Comparison of ENCODE assay signal across 9 cellular contexts in the genomic region with DNA sequence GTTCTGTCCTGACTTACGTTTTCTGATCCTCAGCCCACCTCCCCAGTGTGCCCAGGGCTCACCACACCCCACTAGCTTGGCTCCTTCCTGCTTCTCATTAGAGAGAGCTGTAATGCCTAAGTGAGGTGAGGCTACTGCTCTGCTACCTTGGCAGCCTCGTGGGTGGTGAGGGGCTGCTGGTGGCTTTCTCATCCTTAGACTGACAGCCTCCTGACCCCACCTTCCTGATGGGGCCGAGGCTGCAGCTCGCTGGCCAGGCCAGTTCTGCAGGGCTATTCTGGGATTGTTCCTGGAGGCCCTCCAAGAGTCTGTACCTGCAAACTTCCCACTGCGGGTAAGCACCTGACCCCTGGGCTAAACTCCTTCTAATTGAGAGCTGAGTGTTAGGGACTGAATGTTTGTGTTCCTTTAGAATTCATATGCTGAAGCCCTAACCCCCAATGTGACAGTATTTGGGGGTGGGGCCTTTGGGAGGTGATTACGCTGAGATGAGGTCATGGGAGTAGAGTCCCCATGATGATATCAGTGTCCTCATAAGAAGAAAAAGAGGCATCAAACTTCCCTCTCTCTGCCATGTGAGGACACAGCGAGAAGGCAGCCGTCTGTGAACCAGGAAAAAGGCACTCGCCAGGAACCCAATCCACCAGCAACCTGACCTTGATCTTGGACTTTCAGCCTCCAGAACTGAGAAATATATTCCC. TPM values are rescaled to one million over a fixed set of nuclear protein-coding genes. Genes with fewer than 3 reads are reported as not detected.
DNase-seq lines count a peak whose midpoint lies in the region; ATAC-seq, FAIRE-seq and TF ChIP-seq lines count a peak whose summit lies in the region.
"Had no signal": no experiment of that assay in that cellular context is flagged by ENCODE, and none has a peak within 500 bp of the region (broad histone marks: within the 10 kb centered on the region; RNA-seq: fewer than 3 reads in every experiment).

No MANE protein-coding gene starts in this region.

- no peak overlapping the region for H2BK5ac ChIP-seq in H1 (ENCODE audit: low read depth, low read length)

- H2BK20ac ChIP-seq in H1 (ENCODE audit: low read length) = no peak overlapping the region

- H3K56ac ChIP-seq in H1 (replicated peaks; ENCODE audit: insufficient read length, low read depth, low read length) = no peak overlapping the region

- CTCF ChIA-PET in H1 (lab: Charles Lee; ENCODE audit: partially characterized antibody) = interaction anchor here (0.6 to 7.4 kb wide), 11 partner anchors 8 to 537 kb away, joined by 3 to 56 read pairs (median 4); no protein-coding TSS in a partner anchor

- no peak overlapping the region for H2AK5ac ChIP-seq in H1 (ENCODE audit: low read depth, low read length)

- H3K9me3 Mint-ChIP-seq in activated T-cell treated with anti-CD3 and anti-CD28 coated beads, Interleukin-2, amount 50 U/mL, for 4 hours = no peaks in the 10 kb centered on the region

- H3K27me3 Mint-ChIP-seq in activated T-cell treated with anti-CD3 and anti-CD28 coated beads, Interleukin-2, amount 50 U/mL, for 4 hours (ENCODE audit: low read depth) = peaks cover 7% of the 10 kb centered on the region

- H3K4me1 ChIP-seq in H1 (replicated peaks in 1 of 4; ENCODE audit: control insufficient read depth in 3 of 4, insufficient read depth in 4 of 4, low read length in 3 of 4) = peaks cover 0 to 5% (median 0%) of the 10 kb centered on the region in 4 experiments; a peak in 1 of 7 replicates
- H3K4me1 ChIP-seq in stomach = peaks cover 17 to 22% (median 19%) of the 10 kb centered on the region in 4 donors
- H3K4me1 ChIP-seq: SJSA1 had no signal

- H3K79me1 ChIP-seq in H1 (ENCODE audit: low read depth, low read length) = no peaks in the 10 kb centered on the region

- H3K18ac ChIP-seq in H1 (ENCODE audit: extremely low read depth, low read length) = peak overlapping the region; percentile 13; the same call in 1 of the 2 replicates

- no peak overlapping the region for H4K91ac ChIP-seq in H1 (replicated peaks; ENCODE audit: insufficient read length, low read length)

- peak; percentile 16 to 23 for ATAC-seq in activated T-cell treated with anti-CD3 and anti-CD28 coated beads, Interleukin-2, amount 50 U/mL, for 4 hours
- peak; percentile 15 for ATAC-seq in HG03442 (IDR thresholded peaks at IDR 0.05; ENCODE audit: unreplicated experiment)

- H2AFZ ChIP-seq in H1 (ENCODE audit: low read length) = no peak overlapping the region

- no peaks in the 10 kb centered on the region for H3K23me2 ChIP-seq in H1 (ENCODE audit: low read depth, low read length)

- H4K8ac ChIP-seq in H1 (ENCODE audit: extremely low read depth, insufficient read depth, low read length) = no peak overlapping the region

- H3K14ac ChIP-seq in H1 (ENCODE audit: insufficient read length) = no peak overlapping the region

- TF ChIP-seq EP300 in H1 (IDR thresholded peaks at IDR 0.05; ENCODE audit: borderline replicate concordance in 1 of 2, low read depth in 2 of 2, low read length in 2 of 2) (no peak), stomach (IDR thresholded peaks at IDR 0.05) (no peak)

- H3K36me3 Mint-ChIP-seq in activated T-cell treated with anti-CD3 and anti-CD28 coated beads, Interleukin-2, amount 50 U/mL, for 4 hours (ENCODE audit: insufficient read depth) = no peaks in the 10 kb centered on the region

- no peak overlapping the region for H2BK15ac ChIP-seq in H1 (ENCODE audit: low read length)

- no peak overlapping the region for H3K9ac ChIP-seq in H1 (replicated peaks in 1 of 4; ENCODE audit: extremely low read depth in 1 of 4, low read depth in 3 of 4, low read length in 3 of 4)

- H2BK12ac ChIP-seq in H1 (ENCODE audit: low read depth, low read length) = no peak overlapping the region

- no peak for TF ChIP-seq RAD21 in H1 (IDR thresholded peaks at IDR 0.05 in 1 of 2, conservative IDR thresholded peaks at IDR 0.05 in 1 of 2; ENCODE audit: low read depth in 2 of 2, low read length in 2 of 2)

- no peak for DNase-seq in activated T-cell treated with anti-CD3 and anti-CD28 coated beads, Interleukin-2, amount 50 U/mL, for 4 hours
- DNase-seq in activated T-cell treated with anti-CD3 and anti-CD28 coated beads, Interleukin-2, amount 50 U/mL, for 48 hours = no peak
- no peak for DNase-seq in H1 (ENCODE audit: low read depth in 1 of 2, low spot score in 2 of 2)
- DNase-seq in stomach = peak; percentile 79
- no peak for DNase-seq in NCI-H526 (lab: John Stamatoyannopoulos, UW)
- DNase-seq in stimulated activated CD4-positive, alpha-beta T cell treated with anti-CD3 and anti-CD28 coated beads, Interleukin-4, amount 100 ng/mL, for 24 hours = no peak
- DNase-seq in HuH-7.5 (ENCODE audit: low spot score) = no peak

- peaks cover 0 to 6% of the 10 kb centered on the region in 2 experiments for H4K20me1 ChIP-seq in H1 (replicated peaks in 1 of 2; ENCODE audit: control insufficient read depth in 1 of 2, insufficient read depth in 2 of 2, low read length in 2 of 2)

- no peak overlapping the region for H4K5ac ChIP-seq in H1 (ENCODE audit: insufficient read length, low read depth, low read length)

- H3K4me3 Mint-ChIP-seq in activated T-cell treated with anti-CD3 and anti-CD28 coated beads, Interleukin-2, amount 50 U/mL, for 4 hours = no peak overlapping the region

- H3K4me1 Mint-ChIP-seq in activated T-cell treated with anti-CD3 and anti-CD28 coated beads, Interleukin-2, amount 50 U/mL, for 4 hours (ENCODE audit: low read depth) = peaks cover 11% of the 10 kb centered on the region

- 65% methylated on average over 9 of the region's 9 CpGs; no CpG with 5 or more reads in 1 of the 2 experiments for WGBS in H1 (ENCODE audit: extremely low coverage in 1 of 2, insufficient coverage in 1 of 2, insufficient read length in 1 of 2, insufficient replicate concordance in 2 of 2, low coverage in 1 of 2, low lambda C conversion rate in 2 of 2, missing lambda C conversion rate in 1 of 2), 2 experiments
- WGBS in stomach, 5 donors = 28 to 36% (median 33%) methylated on average over 9 of the region's 9 CpGs

- POLR2A ChIA-PET in H1 (lab: Charles Lee; ENCODE audit: partially characterized antibody) = no interaction called here

- H3K27ac ChIP-seq in H1 (ENCODE audit: low read depth, low read length) (no peak overlapping the region), stomach (peak overlapping the region; percentile 22 to 52 (median 42))
- H3K27ac ChIP-seq: SJSA1 had no signal

- FAIRE-seq in H1 (lab: Jason Lieb, UNC) = no peak

- no peaks in the 10 kb centered on the region for H3K27me3 ChIP-seq in H1 (replicated peaks in 1 of 4; ENCODE audit: control insufficient read depth in 3 of 4, extremely low read depth in 1 of 4, insufficient read depth in 3 of 4, low read length in 3 of 4)
- H3K27me3 ChIP-seq in stomach = peaks cover 0 to 30% (median 0%) of the 10 kb centered on the region in 3 donors
- H3K27me3 ChIP-seq: SJSA1 had no signal

- H3K36me3 ChIP-seq in H1 (ENCODE audit: control insufficient read depth in 2 of 4, insufficient read depth in 4 of 4, low read length in 3 of 4) (no peaks in the 10 kb centered on the region), stomach (no peaks in the 10 kb centered on the region)
- H3K36me3 ChIP-seq: SJSA1 had no signal

- no peak overlapping the region for H3K4me2 ChIP-seq in H1 (ENCODE audit: insufficient read depth in 1 of 2, low read depth in 2 of 2, low read length in 2 of 2)

- H2BK120ac ChIP-seq in H1 (replicated peaks; ENCODE audit: low read depth, low read length) = no peak overlapping the region

- H3K4me3 ChIP-seq in H1 (ENCODE audit: extremely low read depth in 1 of 4, insufficient read depth in 2 of 4, low read depth in 3 of 4, low read length in 4 of 4) (no peak overlapping the region), stomach (no peak overlapping the region)
- H3K4me3 ChIP-seq: SJSA1 had no signal

- H3K9me3 ChIP-seq in H1 (ENCODE audit: insufficient read depth in 2 of 2, low read depth in 1 of 2, low read length in 1 of 2) (no peaks in the 10 kb centered on the region), stomach (no peaks in the 10 kb centered on the region)
- H3K9me3 ChIP-seq: SJSA1 had no signal

- H3K79me2 ChIP-seq in H1 (ENCODE audit: control insufficient read depth in 1 of 2, insufficient read depth in 2 of 2, low read length in 2 of 2) = no peaks in the 10 kb centered on the region

- H3K4ac ChIP-seq in H1 (replicated peaks; ENCODE audit: insufficient read length, low read depth, low read length) = no peak overlapping the region

- intact Hi-C loops in stomach (cut with DNase I; ENCODE audit: low total_unique reads) = no loop called here

- no peak overlapping the region for H3K23ac ChIP-seq in H1 (ENCODE audit: insufficient read length)

- no peak for TF ChIP-seq POLR2A in H1 (IDR thresholded peaks at IDR 0.05; ENCODE audit: control extremely low read depth in 1 of 2, low read depth in 2 of 2, low read length in 2 of 2)
- TF ChIP-seq POLR2A in stomach (IDR thresholded peaks at IDR 0.05) = no peak

- TF ChIP-seq CTCF in H1 (IDR thresholded peaks at IDR 0.05; ENCODE audit: control extremely low read depth in 1 of 3, insufficient read depth in 1 of 3, low read depth in 1 of 3, low read length in 3 of 3) (no peak), stomach (IDR thresholded peaks at IDR 0.05) (no peak)

TF ChIP-seq in H1, 55 proteins besides CTCF, POLR2A, EP300 and RAD21 (continues in another document):
- TF ChIP-seq ASH2L (IDR thresholded peaks at IDR 0.05; ENCODE audit: low read length) = no peak
- no peak for TF ChIP-seq CHD2 (IDR thresholded peaks at IDR 0.05; ENCODE audit: low read length)
- no peak for TF ChIP-seq BCL11A (IDR thresholded peaks at IDR 0.05; ENCODE audit: low read depth in 2 of 2, low read length in 2 of 2)
- TF ChIP-seq SRF (IDR thresholded peaks at IDR 0.05; ENCODE audit: low read depth, low read length) = no peak
- TF ChIP-seq, protein P1, sequence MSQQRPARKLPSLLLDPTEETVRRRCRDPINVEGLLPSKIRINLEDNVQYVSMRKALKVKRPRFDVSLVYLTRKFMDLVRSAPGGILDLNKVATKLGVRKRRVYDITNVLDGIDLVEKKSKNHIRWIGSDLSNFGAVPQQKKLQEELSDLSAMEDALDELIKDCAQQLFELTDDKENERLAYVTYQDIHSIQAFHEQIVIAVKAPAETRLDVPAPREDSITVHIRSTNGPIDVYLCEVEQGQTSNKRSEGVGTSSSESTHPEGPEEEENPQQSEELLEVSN (IDR thresholded peaks at IDR 0.05) = no peak

RNA-seq across cellular contexts. Expression of a gene that starts 38.1 kb away (rescaled TPM):
- total RNA-seq in activated T-cell treated with anti-CD3 and anti-CD28 coated beads, Interleukin-2, amount 50 U/mL, for 4 hours = 10 to 100 TPM; 17.1 to 24.8 (median 19.4) TPM
- total RNA-seq in H1 (2021; fragmentation: NEBNext Ultra II Directional; extraction: Animal tissue kit (Norgen Biotek cat#: 25700)) = 28.2 and 28.8 TPM in 2 replicates
- polyA plus RNA-seq in H1 (2011; rRNA removed) (6.8 and 12.4 TPM in 2 replicates), stomach (10 to 100 TPM in 1 of 3 donors, 1 to 10 TPM in 2; 6.7 to 10.4 (median 9.5) TPM)
- polyA plus RNA-seq in H1 (2011; cell fraction: cytosol; rRNA removed) = 5.7 TPM
- 26.7 TPM for polyA plus RNA-seq in H1 (2011; cell fraction: nucleus; rRNA removed)
- polyA plus RNA-seq in H1 (2012, experiment 1 of 2) = 16.5 to 22.4 TPM (median 19.3 TPM) in 4 replicates
- polyA plus RNA-seq in H1 (2012, experiment 2 of 2) = 9.5 TPM
- polyA plus RNA-seq in H1 (2013, experiment 1 of 2) = 16.4 TPM
- 15.3 TPM for polyA plus RNA-seq in H1 (2013, experiment 2 of 2)
- polyA minus RNA-seq in H1 (2011; rRNA and poly(A)+ RNA removed) = 11.0 and 11.7 TPM in 2 replicates
- polyA minus RNA-seq in H1 (2011; cell fraction: cytosol; rRNA and poly(A)+ RNA removed) = 14.5 TPM
- polyA minus RNA-seq in H1 (2011; cell fraction: nucleus; rRNA and poly(A)+ RNA removed) = 36.0 TPM
- 10 to 100 TPM; 18.1 to 46.9 (median 30.7) TPM for total RNA-seq in stomach
